Comparison of ENCODE assay signal across 23 cellular contexts in genomic region chr16:56864910-56865309, GRCh38. TPM values are rescaled to one million over a fixed set of nuclear protein-coding genes. Genes with fewer than 3 reads are reported as not detected.
"Had no signal": no experiment of that assay in that cellular context is flagged by ENCODE, and none has a peak within 500 bp of the region (broad histone marks: within the 10 kb centered on the region; RNA-seq: fewer than 3 reads in every experiment).

Gene SLC12A3, plus strand, starts transcription at chr16:56865207. Its CDS starts 29 bp downstream, at chr16:56865236.

- H3K27ac Mint-ChIP-seq: activated B cell treated with CpG ODN at 0.5 μM for 24 hours; activated naive CD4-positive, alpha-beta T cell treated with anti-CD3 and anti-CD28 coated beads, Interleukin-2, amount 10 ng/mL, durations not matched to agents 7 days and 5 days; activated T-helper 2 cell treated with anti-CD3 and anti-CD28 coated beads, Interferon-gamma antibody, Interleukin-2, Interleukin-4, amounts not matched to agents 10 μg/mL and 5 μg/mL and 100 μg/mL, durations not matched to agents 14 hours and 24 hours and 36 hours; mesothelial cell of epicardium; stimulated activated naive CD8-positive, alpha-beta T cell treated with anti-CD3 and anti-CD28 coated beads, Interleukin-15, Interleukin-2, amounts not matched to agents 100 ng/mL and 50 ng/mL, for 24 hours had no signal

- H3K36me3 Mint-ChIP-seq: activated naive CD4-positive, alpha-beta T cell treated with anti-CD3 and anti-CD28 coated beads, Interleukin-2, amount 10 ng/mL, durations not matched to agents 7 days and 5 days; mesothelial cell of epicardium had no signal

- DNase-seq: activated B cell treated with CpG ODN at 0.5 μM for 24 hours; activated CD4-positive, alpha-beta T cell treated with anti-CD3 and anti-CD28 coated beads, Interleukin-2, amount 50 U/mL, for 1 hour; activated naive CD4-positive, alpha-beta T cell treated with anti-CD3 and anti-CD28 coated beads, Interleukin-2, amount 10 ng/mL, durations not matched to agents 7 days and 5 days; activated T-cell treated with anti-CD3 and anti-CD28 coated beads for 4 hours; amniotic stem cell; body of pancreas; central memory CD4-positive, alpha-beta T cell; cortex of kidney; kidney glomerular epithelial cell; spleen; stimulated activated CD4-positive, alpha-beta T cell treated with anti-CD3 and anti-CD28 coated beads, Interleukin-2, amount 100 ng/mL, for 24 hours; testis had no signal

- H3K9me3 Mint-ChIP-seq: activated B cell treated with CpG ODN at 0.5 μM for 24 hours; activated naive CD4-positive, alpha-beta T cell treated with anti-CD3 and anti-CD28 coated beads, Interleukin-2, amount 10 ng/mL, durations not matched to agents 7 days and 5 days; activated T-helper 2 cell treated with anti-CD3 and anti-CD28 coated beads, Interferon-gamma antibody, Interleukin-2, Interleukin-4, amounts not matched to agents 10 μg/mL and 5 μg/mL and 100 μg/mL, durations not matched to agents 14 hours and 24 hours and 36 hours; mesothelial cell of epicardium; stimulated activated naive CD8-positive, alpha-beta T cell treated with anti-CD3 and anti-CD28 coated beads, Interleukin-15, Interleukin-2, amounts not matched to agents 100 ng/mL and 50 ng/mL, for 24 hours had no signal

- H3K4me3 Mint-ChIP-seq: activated B cell treated with CpG ODN at 0.5 μM for 24 hours; activated naive CD4-positive, alpha-beta T cell treated with anti-CD3 and anti-CD28 coated beads, Interleukin-2, amount 10 ng/mL, durations not matched to agents 7 days and 5 days; mesothelial cell of epicardium; stimulated activated naive CD8-positive, alpha-beta T cell treated with anti-CD3 and anti-CD28 coated beads, Interleukin-15, Interleukin-2, amounts not matched to agents 100 ng/mL and 50 ng/mL, for 24 hours had no signal

- H3K27me3 Mint-ChIP-seq: activated B cell treated with CpG ODN at 0.5 μM for 24 hours; activated naive CD4-positive, alpha-beta T cell treated with anti-CD3 and anti-CD28 coated beads, Interleukin-2, amount 10 ng/mL, durations not matched to agents 7 days and 5 days; stimulated activated naive CD8-positive, alpha-beta T cell treated with anti-CD3 and anti-CD28 coated beads, Interleukin-15, Interleukin-2, amounts not matched to agents 100 ng/mL and 50 ng/mL, for 24 hours had no signal

- ATAC-seq: body of pancreas, sciatic nerve had no signal

RNA-seq across cellular contexts. Expression of gene SLC12A3, which starts in this region (rescaled TPM):
- total RNA-seq: activated CD8-positive, alpha-beta memory T cell treated with anti-CD3 and anti-CD28 coated beads for 36 hours; activated T-helper 2 cell treated with anti-CD3 and anti-CD28 coated beads, Interferon-gamma antibody, Interleukin-2, Interleukin-4, amounts not matched to agents 10 μg/mL and 5 μg/mL and 100 μg/mL, durations not matched to agents 14 hours and 24 hours and 36 hours; body of pancreas; epithelial cell of proximal tubule; hepatocyte; lower leg skin; mesothelial cell of epicardium; myocyte; posterior vena cava; sciatic nerve; ureter had no signal
- polyA plus RNA-seq: hepatocyte had no signal
